27 cellular contexts compared by ENCODE assay signal in the genomic region with DNA sequence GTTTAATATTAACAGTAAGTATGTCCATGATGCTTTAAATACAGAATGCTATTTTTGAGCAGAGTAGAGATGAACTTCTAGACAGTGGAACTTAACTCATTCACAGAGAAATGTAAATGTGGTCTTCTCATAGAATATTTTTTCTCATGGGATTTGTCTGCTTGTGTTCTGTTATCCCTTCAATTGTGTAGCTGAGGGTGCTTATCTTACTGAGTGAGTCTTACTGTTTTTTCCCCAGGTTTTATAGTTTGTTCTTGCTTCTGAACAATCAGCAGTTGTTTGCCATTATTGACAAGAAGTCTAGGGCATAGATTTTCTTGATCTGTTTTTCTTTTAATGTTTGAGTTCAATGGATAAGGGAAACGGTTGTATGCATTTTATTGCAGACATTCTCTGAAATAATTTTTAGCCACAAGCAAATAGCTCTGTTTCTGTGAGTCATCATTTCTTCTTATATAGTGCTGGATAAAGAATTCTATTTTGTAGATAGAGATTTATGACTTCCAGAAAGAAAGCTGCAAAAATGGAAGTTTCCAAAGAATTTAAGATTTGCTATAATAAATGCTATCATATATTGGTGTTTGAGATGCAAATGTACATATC.
DNase-seq lines count a peak whose midpoint lies in the region; ATAC-seq, FAIRE-seq and TF ChIP-seq lines count a peak whose summit lies in the region.
"Had no signal": no experiment of that assay in that cellular context is flagged by ENCODE, and none has a peak within 500 bp of the region (broad histone marks: within the 10 kb centered on the region; RNA-seq: fewer than 3 reads in every experiment).

No MANE protein-coding gene starts in this region.

- H3K4me1 Mint-ChIP-seq in activated T-helper 2 cell treated with anti-CD3 and anti-CD28 coated beads, Interferon-gamma antibody, Interleukin-2, Interleukin-4, amounts not matched to agents 10 μg/mL and 5 μg/mL and 100 μg/mL, durations not matched to agents 14 hours and 24 hours and 36 hours (ENCODE audit: low read depth) = peaks cover 11% of the 10 kb centered on the region

- H3K9me3 Mint-ChIP-seq in activated T-helper 2 cell treated with anti-CD3 and anti-CD28 coated beads, Interferon-gamma antibody, Interleukin-2, Interleukin-4, amounts not matched to agents 10 μg/mL and 5 μg/mL and 100 μg/mL, durations not matched to agents 14 hours and 24 hours and 36 hours = peaks cover 11% of the 10 kb centered on the region
- H3K9me3 Mint-ChIP-seq: stimulated activated naive CD8-positive, alpha-beta T cell treated with anti-CD3 and anti-CD28 coated beads, Interleukin-15, Interleukin-2, amounts not matched to agents 100 ng/mL and 50 ng/mL, for 24 hours had no signal

- H3K27me3 ChIP-seq in fibroblast of lung (ENCODE audit: control insufficient read depth, insufficient read depth, low read length) (no peaks in the 10 kb centered on the region), osteoblast (ENCODE audit: insufficient read depth, low read length) (no peaks in the 10 kb centered on the region), right cardiac atrium (ENCODE audit: control insufficient read depth, insufficient read depth) (no peaks in the 10 kb centered on the region)
- H3K27me3 ChIP-seq: body of pancreas, spleen had no signal

- no peak for TF ChIP-seq POLR2A in GM12891 (IDR thresholded peaks at IDR 0.05; ENCODE audit: low read depth, low read length)

- no peaks in the 10 kb centered on the region for H3K27me3 Mint-ChIP-seq in activated T-helper 2 cell treated with anti-CD3 and anti-CD28 coated beads, Interferon-gamma antibody, Interleukin-2, Interleukin-4, amounts not matched to agents 10 μg/mL and 5 μg/mL and 100 μg/mL, durations not matched to agents 14 hours and 24 hours and 36 hours (ENCODE audit: low read depth)
- H3K27me3 Mint-ChIP-seq: stimulated activated naive CD8-positive, alpha-beta T cell treated with anti-CD3 and anti-CD28 coated beads, Interleukin-15, Interleukin-2, amounts not matched to agents 100 ng/mL and 50 ng/mL, for 24 hours had no signal

- H3K4me2 ChIP-seq in fibroblast of lung (ENCODE audit: extremely low read depth, insufficient read depth, low read length) (no peak overlapping the region), osteoblast (ENCODE audit: insufficient read depth, low read length) (peak overlapping the region; percentile 75)

- H3K36me3 ChIP-seq in SK-N-MC (ENCODE audit: insufficient read depth, low read length) (peaks cover 23% of the 10 kb centered on the region; the same call in 1 of the 2 replicates), fibroblast of lung (ENCODE audit: control insufficient read depth, insufficient read depth, low read length) (peaks cover 4% of the 10 kb centered on the region), osteoblast (ENCODE audit: insufficient read depth, low read length) (peaks cover 11% of the 10 kb centered on the region)

- H3K9ac ChIP-seq in SK-N-MC (ENCODE audit: insufficient read length) (peak overlapping the region; percentile 16), fibroblast of lung (ENCODE audit: insufficient read depth, low read length) (no peak overlapping the region)

- H4K20me1 ChIP-seq in fibroblast of lung (ENCODE audit: control insufficient read depth, extremely low read depth, insufficient read depth, low read length) = no peaks in the 10 kb centered on the region
- no peaks in the 10 kb centered on the region for H4K20me1 ChIP-seq in osteoblast (ENCODE audit: insufficient read depth, low read length)

- TF ChIP-seq CTCF in fibroblast of lung (conservative IDR thresholded peaks at IDR 0.05 in 1 of 2, IDR thresholded peaks at IDR 0.05 in 1 of 2; ENCODE audit: low read depth in 1 of 2, low read length in 2 of 2) (no peak), osteoblast (IDR thresholded peaks at IDR 0.05; ENCODE audit: extremely low read depth, low read depth, low read length) (no peak)

- WGBS in right cardiac atrium = 55% methylated on average over 1 of the region's 1 CpG

- H3K27ac Mint-ChIP-seq in activated T-helper 2 cell treated with anti-CD3 and anti-CD28 coated beads, Interferon-gamma antibody, Interleukin-2, Interleukin-4, amounts not matched to agents 10 μg/mL and 5 μg/mL and 100 μg/mL, durations not matched to agents 14 hours and 24 hours and 36 hours = no peak overlapping the region
- H3K27ac Mint-ChIP-seq: activated naive CD4-positive, alpha-beta T cell treated with anti-CD3 and anti-CD28 coated beads, Interleukin-2, amount 50 U/mL, for 72 hours; stimulated activated naive CD8-positive, alpha-beta T cell treated with anti-CD3 and anti-CD28 coated beads, Interleukin-15, Interleukin-2, amounts not matched to agents 100 ng/mL and 50 ng/mL, for 24 hours had no signal

- ATAC-seq in right cardiac atrium = no peak
- ATAC-seq in HG03095 (IDR thresholded peaks at IDR 0.05; ENCODE audit: unreplicated experiment) = no peak
- ATAC-seq: activated naive CD4-positive, alpha-beta T cell treated with anti-CD3 and anti-CD28 coated beads, Interleukin-2, amount 50 U/mL, for 72 hours; body of pancreas; HCT116; HepG2 had no signal

- H2AFZ ChIP-seq in fibroblast of lung (ENCODE audit: low read length) = no peak overlapping the region
- no peak overlapping the region for H2AFZ ChIP-seq in osteoblast (ENCODE audit: low read length)

- H3K4me1 ChIP-seq in fibroblast of lung (ENCODE audit: control insufficient read depth, extremely low read depth, insufficient read depth, low read length) = no peaks in the 10 kb centered on the region
- H3K4me1 ChIP-seq in osteoblast (ENCODE audit: insufficient read depth, low read length) = peaks cover 35% of the 10 kb centered on the region
- H3K4me1 ChIP-seq in right cardiac atrium (ENCODE audit: control insufficient read depth, insufficient read depth, low read length) = no peaks in the 10 kb centered on the region

- H3K4me3 ChIP-seq in SK-N-MC (peak overlapping the region; percentile 62), fibroblast of lung (replicated peaks in 1 of 4; ENCODE audit: control extremely low read depth in 1 of 4, insufficient read depth in 1 of 4, low read depth in 3 of 4, low read length in 4 of 4) (no peak overlapping the region), osteoblast (ENCODE audit: insufficient read depth, low read length) (peak overlapping the region; percentile 15), right cardiac atrium (ENCODE audit: low read length) (no peak overlapping the region)
- H3K4me3 ChIP-seq: body of pancreas, spleen had no signal

- H3K27ac ChIP-seq in SK-N-MC (peak overlapping the region; percentile 93), fibroblast of lung (ENCODE audit: insufficient read depth, low read length) (no peak overlapping the region), osteoblast (ENCODE audit: low read depth, low read length) (peak overlapping the region; percentile 81), right cardiac atrium (ENCODE audit: low read length) (no peak overlapping the region)
- H3K27ac ChIP-seq: body of pancreas, spleen had no signal

- H3K4me3 Mint-ChIP-seq in activated T-helper 2 cell treated with anti-CD3 and anti-CD28 coated beads, Interferon-gamma antibody, Interleukin-2, Interleukin-4, amounts not matched to agents 10 μg/mL and 5 μg/mL and 100 μg/mL, durations not matched to agents 14 hours and 24 hours and 36 hours (ENCODE audit: low read depth) = no peak overlapping the region
- H3K4me3 Mint-ChIP-seq: stimulated activated naive CD8-positive, alpha-beta T cell treated with anti-CD3 and anti-CD28 coated beads, Interleukin-15, Interleukin-2, amounts not matched to agents 100 ng/mL and 50 ng/mL, for 24 hours had no signal

- H3K9me3 ChIP-seq in SK-N-MC (ENCODE audit: low read depth, low read length) = no peaks in the 10 kb centered on the region
- H3K9me3 ChIP-seq in fibroblast of lung (ENCODE audit: control insufficient read depth, insufficient read depth, low read depth, low read length) = no peaks in the 10 kb centered on the region
- H3K9me3 ChIP-seq in osteoblast (ENCODE audit: low read depth, low read length) = no peaks in the 10 kb centered on the region
- H3K9me3 ChIP-seq in right cardiac atrium (ENCODE audit: control insufficient read depth, low read length) = no peaks in the 10 kb centered on the region
- H3K9me3 ChIP-seq: body of pancreas had no signal

- peak; percentile 52 for FAIRE-seq in GM12891 (lab: Jason Lieb, UNC)
- FAIRE-seq: endometrium, frontal cortex, HepG2 had no signal

- no peak for DNase-seq in GM12891 (ENCODE audit: insufficient read length, low spot score)
- no peak for DNase-seq in SK-N-MC (ENCODE audit: low read depth, low spot score)
- DNase-seq in fibroblast of lung (ENCODE audit: low read depth in 2 of 2) = peak; percentile 11 to 47
- DNase-seq in osteoblast (ENCODE audit: insufficient read length, low spot score, missing footprints) = no peak
- DNase-seq in right cardiac atrium = no peak
- DNase-seq in activated gamma-delta T cell treated with Interleukin-2 at 50 U/mL for 16 hours = no peak
- DNase-seq in activated T-helper 2 cell treated with anti-CD3 and anti-CD28 coated beads, Interferon-gamma antibody, Interleukin-2, Interleukin-4, amounts not matched to agents 10 μg/mL and 5 μg/mL and 100 μg/mL, durations not matched to agents 14 hours and 24 hours and 36 hours (ENCODE audit: low spot score) = no peak
- DNase-seq: activated CD4-positive, alpha-beta T cell treated with anti-CD3 and anti-CD28 coated beads for 1 hour; activated T-cell treated with anti-CD3 and anti-CD28 coated beads, Interleukin-2, amount 50 U/mL, for 48 hours; body of pancreas; cortex of kidney; DMS79; mesendoderm; NCI-H1417; NCI-H2107; NCI-H510A; spleen; stimulated activated CD4-positive, alpha-beta T cell treated with anti-CD3 and anti-CD28 coated beads, Interleukin-4, amount 100 ng/mL, for 24 hours; SW 1271; trophoblast cell had no signal

- H3K36me3 Mint-ChIP-seq in activated T-helper 2 cell treated with anti-CD3 and anti-CD28 coated beads, Interferon-gamma antibody, Interleukin-2, Interleukin-4, amounts not matched to agents 10 μg/mL and 5 μg/mL and 100 μg/mL, durations not matched to agents 14 hours and 24 hours and 36 hours (ENCODE audit: low read depth) = peaks cover 22% of the 10 kb centered on the region
- H3K36me3 Mint-ChIP-seq: activated naive CD4-positive, alpha-beta T cell treated with anti-CD3 and anti-CD28 coated beads, Interleukin-2, amount 50 U/mL, for 72 hours had no signal

- intact Hi-C loops in right cardiac atrium (cut with DNase I) = no loop called here
- intact Hi-C loops in activated T-helper 2 cell treated with anti-CD3 and anti-CD28 coated beads, Interferon-gamma antibody, Interleukin-2, Interleukin-4, amounts not matched to agents 10 μg/mL and 5 μg/mL and 100 μg/mL, durations not matched to agents 14 hours and 24 hours and 36 hours (cut with micrococcal nuclease) = no loop called here

- H3K79me2 ChIP-seq in fibroblast of lung (ENCODE audit: control insufficient read depth, insufficient read depth, low read length) (peaks cover 2% of the 10 kb centered on the region), osteoblast (ENCODE audit: insufficient read depth, low read length) (peaks cover 34% of the 10 kb centered on the region)

TF ChIP-seq in GM12891, 5 proteins besides CTCF, POLR2A, EP300 and RAD21 (continues in another document):
- no peak for TF ChIP-seq POLR2AphosphoS5 (IDR thresholded peaks at IDR 0.05; ENCODE audit: low read depth, low read length)
- TF ChIP-seq PAX5 (IDR thresholded peaks at IDR 0.05; ENCODE audit: insufficient read depth, low read length, severe bottlenecking) = no peak
- no peak for TF ChIP-seq TAF1 (IDR thresholded peaks at IDR 0.05; ENCODE audit: low read depth, low read length)
- no peak for TF ChIP-seq POU2F2 (IDR thresholded peaks at IDR 0.05; ENCODE audit: low read depth, low read length)

Comparison
In these comparisons a context has a peak if more than half of its experiments do, and no peak if none do; other contexts are left out.
1. DNase-seq: peak in fibroblast of lung (2 of 2); none in GM12891 (single experiment), SK-N-MC (single experiment), osteoblast (single experiment), right cardiac atrium (0 of 3), activated gamma-delta T cell treated with Interleukin-2 at 50 U/mL for 16 hours (single experiment) and activated T-helper 2 cell treated with anti-CD3 and anti-CD28 coated beads, Interferon-gamma antibody, Interleukin-2, Interleukin-4, amounts not matched to agents 10 μg/mL and 5 μg/mL and 100 μg/mL, durations not matched to agents 14 hours and 24 hours and 36 hours (single experiment).
2. H3K27ac ChIP-seq: peak in SK-N-MC (single experiment) and osteoblast (single experiment); none in fibroblast of lung (single experiment) and right cardiac atrium (single experiment).
3. H3K4me3 ChIP-seq: peak in SK-N-MC (single experiment) and osteoblast (single experiment); none in fibroblast of lung (0 of 4) and right cardiac atrium (single experiment).